Comparison of ENCODE assay signal across 13 cellular contexts in genomic region chr17:31320231-31320630, GRCh38. TPM values are rescaled to one million over a fixed set of nuclear protein-coding genes. Genes with fewer than 3 reads are reported as not detected.
DNase-seq lines count a peak whose midpoint lies in the region; ATAC-seq and TF ChIP-seq lines count a peak whose summit lies in the region.
"Had no signal": no experiment of that assay in that cellular context is flagged by ENCODE, and none has a peak within 500 bp of the region (broad histone marks: within the 10 kb centered on the region; RNA-seq: fewer than 3 reads in every experiment).

No MANE protein-coding gene starts in this region.

- peak overlapping the region; percentile 69 for H3K4me3 Mint-ChIP-seq in activated T-cell treated with anti-CD3 and anti-CD28 coated beads, Interleukin-2, amount 50 U/mL, for 24 hours
- peak overlapping the region; percentile 82 for H3K4me3 Mint-ChIP-seq in T-helper 1 cell treated with Interleukin-12 subunit alpha and Interleukin-12 subunit beta and Interleukin-4 antibody, amounts not matched to agents 30 μg/mL and 1 μg/mL, for 36 hours
- H3K4me3 Mint-ChIP-seq: mesothelial cell of epicardium had no signal

- H3K36me3 Mint-ChIP-seq in activated T-cell treated with anti-CD3 and anti-CD28 coated beads, Interleukin-2, amount 50 U/mL, for 24 hours (ENCODE audit: low read depth): peaks cover 29% of the 10 kb centered on the region
- peaks cover 26% of the 10 kb centered on the region for H3K36me3 Mint-ChIP-seq in T-helper 1 cell treated with Interleukin-12 subunit alpha and Interleukin-12 subunit beta and Interleukin-4 antibody, amounts not matched to agents 30 μg/mL and 1 μg/mL, for 36 hours (ENCODE audit: low read depth)

- no peak for ATAC-seq in GM18909 (IDR thresholded peaks at IDR 0.05; ENCODE audit: poor library complexity, unreplicated experiment)
- ATAC-seq in HG02623 (IDR thresholded peaks at IDR 0.05; ENCODE audit: unreplicated experiment): no peak

- H3K27me3 Mint-ChIP-seq in activated T-cell treated with anti-CD3 and anti-CD28 coated beads, Interleukin-2, amount 50 U/mL, for 24 hours: no peaks in the 10 kb centered on the region
- no peaks in the 10 kb centered on the region for H3K27me3 Mint-ChIP-seq in T-helper 1 cell treated with Interleukin-12 subunit alpha and Interleukin-12 subunit beta and Interleukin-4 antibody, amounts not matched to agents 30 μg/mL and 1 μg/mL, for 36 hours (ENCODE audit: low read depth)

- peak overlapping the region; percentile 92 for H3K27ac Mint-ChIP-seq in activated T-cell treated with anti-CD3 and anti-CD28 coated beads, Interleukin-2, amount 50 U/mL, for 24 hours
- H3K27ac Mint-ChIP-seq in T-helper 1 cell treated with Interleukin-12 subunit alpha and Interleukin-12 subunit beta and Interleukin-4 antibody, amounts not matched to agents 30 μg/mL and 1 μg/mL, for 36 hours: peak overlapping the region; percentile 92
- H3K27ac Mint-ChIP-seq: mesothelial cell of epicardium had no signal

- peaks cover 55% of the 10 kb centered on the region for H3K4me1 Mint-ChIP-seq in activated T-cell treated with anti-CD3 and anti-CD28 coated beads, Interleukin-2, amount 50 U/mL, for 24 hours (ENCODE audit: low read depth)
- peaks cover 37% of the 10 kb centered on the region for H3K4me1 Mint-ChIP-seq in T-helper 1 cell treated with Interleukin-12 subunit alpha and Interleukin-12 subunit beta and Interleukin-4 antibody, amounts not matched to agents 30 μg/mL and 1 μg/mL, for 36 hours (ENCODE audit: low read depth)
- H3K4me1 Mint-ChIP-seq: mesothelial cell of epicardium had no signal

- no peak for TF ChIP-seq CTCF in fibroblast of mammary gland (conservative IDR thresholded peaks at IDR 0.05; ENCODE audit: control insufficient read depth, insufficient read depth, low read depth, low read length)

- H3K27ac ChIP-seq in temporal lobe (ENCODE audit: low read depth, low read length): peak overlapping the region; percentile 88
- H3K27ac ChIP-seq: cardiac muscle cell, PC-9 had no signal

- no peak for DNase-seq in activated T-cell treated with anti-CD3 and anti-CD28 coated beads, Interleukin-2, amount 50 U/mL, for 24 hours
- DNase-seq in activated T-cell treated with anti-CD3 and anti-CD28 coated beads, Interleukin-2, amount 50 U/mL, for 1 hour: no peak
- DNase-seq in fibroblast of mammary gland (ENCODE audit: low read depth) (no peak), COR-L47 (lab: John Stamatoyannopoulos, UW) (no peak)
- DNase-seq: activated CD4-positive, alpha-beta T cell treated with anti-CD3 and anti-CD28 coated beads for 4 hours; NCI-H1092; PC-9 had no signal

- H3K9me3 Mint-ChIP-seq in activated T-cell treated with anti-CD3 and anti-CD28 coated beads, Interleukin-2, amount 50 U/mL, for 24 hours: no peaks in the 10 kb centered on the region
- H3K9me3 Mint-ChIP-seq in T-helper 1 cell treated with Interleukin-12 subunit alpha and Interleukin-12 subunit beta and Interleukin-4 antibody, amounts not matched to agents 30 μg/mL and 1 μg/mL, for 36 hours: no peaks in the 10 kb centered on the region
- H3K9me3 Mint-ChIP-seq: mesothelial cell of epicardium had no signal

- peak overlapping the region; percentile 39 for H3K4me3 ChIP-seq in fibroblast of mammary gland (ENCODE audit: control insufficient read depth, low read depth, low read length)
- H3K4me3 ChIP-seq: cardiac muscle cell, PC-9 had no signal

RNA-seq across cellular contexts. Expression of gene EVI2A, which starts 1.2 kb away (rescaled TPM):
- total RNA-seq in temporal lobe: 3.0 TPM
- total RNA-seq: cardiac muscle cell, mesothelial cell of epicardium, PC-9 had no signal

RNA-seq across cellular contexts. Expression of gene EVI2B, which starts 6.4 kb away (rescaled TPM):
- 0.49 TPM for total RNA-seq in temporal lobe
- total RNA-seq: cardiac muscle cell, mesothelial cell of epicardium, PC-9 had no signal

RNA-seq across cellular contexts. Expression of gene OMG, which starts 23.2 kb away (rescaled TPM):
- total RNA-seq in temporal lobe: 4.7 TPM
- total RNA-seq: cardiac muscle cell, mesothelial cell of epicardium, PC-9 had no signal
